9 cellular contexts compared by ENCODE assay signal in the genomic region with DNA sequence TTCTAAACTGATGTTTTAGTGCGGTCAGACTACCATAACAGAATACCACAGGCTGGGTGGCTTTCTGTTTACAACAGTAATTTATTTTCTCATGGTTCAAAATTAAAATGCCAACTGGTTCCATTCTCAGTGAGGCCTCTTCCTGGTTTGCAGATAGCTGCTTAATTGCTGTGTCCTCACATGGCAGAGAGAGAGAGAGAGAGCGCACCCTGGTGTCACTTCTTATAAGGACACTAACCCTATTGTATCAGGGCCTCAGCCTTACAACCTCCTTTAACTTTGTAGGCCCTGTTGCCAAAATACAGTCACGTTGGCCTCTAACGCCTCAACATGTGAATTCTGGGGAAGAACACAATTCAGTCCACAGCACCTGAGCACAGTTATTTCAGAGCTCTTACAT. TPM values are rescaled to one million over a fixed set of nuclear protein-coding genes. Genes with fewer than 3 reads are reported as not detected.
DNase-seq lines count a peak whose midpoint lies in the region; ATAC-seq and TF ChIP-seq lines count a peak whose summit lies in the region.
"Had no signal": no experiment of that assay in that cellular context is flagged by ENCODE, and none has a peak within 500 bp of the region (broad histone marks: within the 10 kb centered on the region; RNA-seq: fewer than 3 reads in every experiment).

No MANE protein-coding gene starts in this region.

- no peaks in the 10 kb centered on the region for H3K36me3 Mint-ChIP-seq in Calu3 (ENCODE audit: insufficient read depth, unreplicated experiment)

- H3K27me3 Mint-ChIP-seq in Calu3 (ENCODE audit: unreplicated experiment): peaks cover 4% of the 10 kb centered on the region

- H3K4me1 ChIP-seq in OCI-LY3 (ENCODE audit: low read length) (peaks cover 4% of the 10 kb centered on the region; the same call in 1 of the 2 replicates), sigmoid colon (no peaks in the 10 kb centered on the region)
- H3K4me1 ChIP-seq: parathyroid adenoma had no signal

- TF ChIP-seq POLR2A in sigmoid colon (IDR thresholded peaks at IDR 0.05): no peak

- H3K9me3 ChIP-seq in OCI-LY3 (ENCODE audit: insufficient read depth, low read length): no peaks in the 10 kb centered on the region
- peaks cover 0 to 4% (median 0%) of the 10 kb centered on the region in 4 donors for H3K9me3 ChIP-seq in sigmoid colon

- CTCF ChIA-PET in Calu3 (lab: Charles Lee): no interaction called here

- H3K27me3 ChIP-seq in OCI-LY3 (ENCODE audit: low read depth, low read length) (no peaks in the 10 kb centered on the region), sigmoid colon (no peaks in the 10 kb centered on the region)

- peak overlapping the region; percentile 99 for H2AFZ ChIP-seq in OCI-LY3 (ENCODE audit: low read depth, low read length)
- H2AFZ ChIP-seq: parathyroid adenoma had no signal

- ATAC-seq in GM18873 (IDR thresholded peaks at IDR 0.05; ENCODE audit: low FRiP score, unreplicated experiment) (peak; percentile 78), HG03342 (IDR thresholded peaks at IDR 0.05; ENCODE audit: unreplicated experiment) (peak; percentile 91)

- no TSS peak for BruUV-seq in Calu3 (replicated peaks; lab: Mats Ljungman, UMichigan)

- intact Hi-C loops in Calu3 (cut with micrococcal nuclease; ENCODE audit: unreplicated experiment): no loop called here
- intact Hi-C loops in sigmoid colon (cut with DNase I): no loop called here

- H3K4me3 Mint-ChIP-seq in Calu3 (ENCODE audit: low read depth, unreplicated experiment): no peak overlapping the region

- no peak overlapping the region for H3K4me2 ChIP-seq in OCI-LY3 (ENCODE audit: low read length)

- H3K4me1 Mint-ChIP-seq in Calu3 (ENCODE audit: low read depth, unreplicated experiment): no peaks in the 10 kb centered on the region

- no peak overlapping the region for H3K9ac ChIP-seq in OCI-LY3 (ENCODE audit: low read length)
- H3K9ac ChIP-seq: parathyroid adenoma had no signal

- no peaks in the 10 kb centered on the region for H3K79me2 ChIP-seq in OCI-LY3 (ENCODE audit: low read length)
- H3K79me2 ChIP-seq: parathyroid adenoma had no signal

- no peaks in the 10 kb centered on the region for H3K9me3 Mint-ChIP-seq in Calu3 (ENCODE audit: low read depth, unreplicated experiment)

- 83 to 89% methylated on average over 4 of the region's 4 CpGs for WGBS in sigmoid colon, 2 donors

- no peaks in the 10 kb centered on the region for H4K20me1 ChIP-seq in OCI-LY3 (ENCODE audit: insufficient read depth, low read length)

- TF ChIP-seq EP300 in sigmoid colon (IDR thresholded peaks at IDR 0.05): no peak

- no peak overlapping the region for H3K4me3 ChIP-seq in OCI-LY3 (ENCODE audit: low read length)
- no peak overlapping the region for H3K4me3 ChIP-seq in fibroblast of villous mesenchyme (ENCODE audit: low read depth, low read length)
- H3K4me3 ChIP-seq in sigmoid colon: no peak overlapping the region

- no peaks in the 10 kb centered on the region for H3K36me3 ChIP-seq in OCI-LY3 (replicated peaks; ENCODE audit: low read depth, low read length)
- no peaks in the 10 kb centered on the region for H3K36me3 ChIP-seq in sigmoid colon

- DNase-seq in Calu3: peak; percentile 52
- peak; percentile 38 for DNase-seq in fibroblast of villous mesenchyme (ENCODE audit: low read depth)
- DNase-seq in NCI-H187 treated with DMSO at 0.1 percent for 48 hours (lab: John Stamatoyannopoulos, UW): no peak
- no peak for DNase-seq in sigmoid colon
- DNase-seq in GOT3 (lab: John Stamatoyannopoulos, UW): no peak

- H3K27ac ChIP-seq in OCI-LY3 (ENCODE audit: low read length) (no peak overlapping the region), sigmoid colon (no peak overlapping the region)
- H3K27ac ChIP-seq: parathyroid adenoma had no signal

- no peak overlapping the region for H3K27ac Mint-ChIP-seq in Calu3 (ENCODE audit: unreplicated experiment)

- TF ChIP-seq CTCF in Calu3 (IDR thresholded peaks at IDR 0.05; ENCODE audit: unreplicated experiment) (no peak), OCI-LY3 (IDR thresholded peaks at IDR 0.05; ENCODE audit: low read depth, low read length) (peak; percentile 67), fibroblast of villous mesenchyme (IDR thresholded peaks at IDR 0.05; ENCODE audit: insufficient read depth, low read depth, low read length) (peak; percentile 53), sigmoid colon (IDR thresholded peaks at IDR 0.05) (no peak)

RNA-seq across cellular contexts. Expression of a gene that starts 37.5 kb away (rescaled TPM):
- total RNA-seq in Calu3 (2022): 0.57 and 0.86 TPM in 2 replicates
- not detected in 2 replicates for total RNA-seq in fibroblast of villous mesenchyme
- 1 to 10 TPM; 2.2 to 5.6 (median 3.0) TPM for total RNA-seq in sigmoid colon
- polyA plus RNA-seq in sigmoid colon: 1 to 10 TPM in 1 of 3 donors, under 1 TPM in 1, not detected in 1; 0.35 to 3.6 TPM

Comparison
In these comparisons a context has a peak if more than half of its experiments do, and no peak if none do; other contexts are left out.
1. DNase-seq: peak in Calu3 (single experiment) and fibroblast of villous mesenchyme (single experiment); none in NCI-H187 treated with DMSO at 0.1 percent for 48 hours (single experiment), sigmoid colon (single experiment) and GOT3 (single experiment).
2. CTCF ChIP-seq: peak in OCI-LY3 (single experiment) and fibroblast of villous mesenchyme (single experiment); none in Calu3 (single experiment) and sigmoid colon (0 of 4).